In genomic region chr10:35422236-35422635, GRCh38 we compare ENCODE assay signal across 9 cellular contexts.
DNase-seq lines count a peak whose midpoint lies in the region; ATAC-seq, FAIRE-seq and TF ChIP-seq lines count a peak whose summit lies in the region.
"Had no signal": no experiment of that assay in that cellular context is flagged by ENCODE, and none has a peak within 500 bp of the region (broad histone marks: within the 10 kb centered on the region; RNA-seq: fewer than 3 reads in every experiment).

No MANE protein-coding gene starts in this region.

- 55 to 57% methylated on average over 5 of the region's 5 CpGs for WGBS in gastroesophageal sphincter (ENCODE audit: low coverage in 1 of 2), 2 donors
- WGBS in trophoblast cell (ENCODE audit: extremely low coverage, insufficient coverage, insufficient read length), result no CpG with 5 or more reads among the region's 5 CpGs

- H3K4me1 ChIP-seq in gastroesophageal sphincter, result peaks cover 10 to 83% (median 48%) of the 10 kb centered on the region in 3 donors
- H3K4me1 ChIP-seq in trophoblast cell (ENCODE audit: control insufficient read depth in 1 of 2, insufficient read depth in 2 of 2, low read length in 2 of 2), result peaks cover 19 to 20% of the 10 kb centered on the region in 2 experiments

- H2AK5ac ChIP-seq in trophoblast cell (ENCODE audit: low read length), result no peak overlapping the region

- H3K27me3 ChIP-seq in gastroesophageal sphincter (no peaks in the 10 kb centered on the region), trophoblast cell (ENCODE audit: insufficient read depth, low read length) (no peaks in the 10 kb centered on the region)

- FAIRE-seq in D721Med (lab: Jason Lieb, UNC), result peak; percentile 63

- no peak for TF ChIP-seq POLR2A in gastroesophageal sphincter (IDR thresholded peaks at IDR 0.05)

- peak overlapping the region; percentile 62 for H2BK5ac ChIP-seq in trophoblast cell (ENCODE audit: low read depth, low read length, poor library complexity)

- H2BK120ac ChIP-seq in trophoblast cell (ENCODE audit: insufficient read depth, low read length, poor library complexity), result no peak overlapping the region

- ATAC-seq in SK-N-SH treated with all-trans-retinoic acid at 6 μM for 48 hours (peak; percentile 12; the same call in 1 of the 3 replicates), gastroesophageal sphincter (no peak)

- TF ChIP-seq CTCF in D721Med (IDR thresholded peaks at IDR 0.05; ENCODE audit: insufficient read depth, missing control alignments) (no peak), gastroesophageal sphincter (IDR thresholded peaks at IDR 0.05) (no peak)

- H3K9ac ChIP-seq in trophoblast cell (ENCODE audit: low read length), result no peak overlapping the region

- no peak overlapping the region for H4K12ac ChIP-seq in trophoblast cell (ENCODE audit: low read depth, low read length)

- H3K4me3 ChIP-seq in gastroesophageal sphincter, result no peak overlapping the region
- H3K4me3 ChIP-seq in trophoblast cell (ENCODE audit: low read depth, low read length), result no peak overlapping the region

- no peaks in the 10 kb centered on the region for H3K36me3 ChIP-seq in gastroesophageal sphincter
- no peaks in the 10 kb centered on the region for H3K36me3 ChIP-seq in trophoblast cell (ENCODE audit: control insufficient read depth in 1 of 2, insufficient read depth in 2 of 2, low read length in 2 of 2)

- H4K8ac ChIP-seq in trophoblast cell (ENCODE audit: low read depth, low read length), result no peak overlapping the region

- peak overlapping the region; percentile 55 to 82 (median 72) for H3K27ac ChIP-seq in gastroesophageal sphincter
- H3K27ac ChIP-seq in trophoblast cell (ENCODE audit: low read depth, low read length), result peak overlapping the region; percentile 32

- DNase-seq in D721Med (ENCODE audit: insufficient read length, low spot score), result peak; percentile 40
- no peak for DNase-seq in trophoblast cell
- no peak for DNase-seq in H4 (ENCODE audit: low spot score)
- DNase-seq in NOMO-1 (lab: John Stamatoyannopoulos, UW; ENCODE audit: unreplicated experiment in 2 of 2), result no peak
- no peak for DNase-seq in HK-2 (ENCODE audit: unreplicated experiment)
- no peak for DNase-seq in stimulated activated CD4-positive, alpha-beta T cell treated with anti-CD3 and anti-CD28 coated beads, Interleukin-12 subunit alpha, Interleukin-12 subunit beta, amount 100 ng/mL, for 4 hours
- DNase-seq: stimulated activated CD4-positive, alpha-beta T cell treated with anti-CD3 and anti-CD28 coated beads, Interleukin-2, amount 100 ng/mL, for 48 hours had no signal

- H3K4me2 ChIP-seq in trophoblast cell (ENCODE audit: low read length), result no peak overlapping the region

- no peak overlapping the region for H3K4ac ChIP-seq in trophoblast cell (ENCODE audit: low read depth, low read length)

- H2BK12ac ChIP-seq in trophoblast cell (ENCODE audit: low read length), result no peak overlapping the region

- H2AFZ ChIP-seq in trophoblast cell (ENCODE audit: insufficient read depth, low read length, poor library complexity), result no peak overlapping the region

- H3K79me2 ChIP-seq in trophoblast cell (ENCODE audit: control insufficient read depth, insufficient read depth, low read length, poor library complexity), result peaks cover 4% of the 10 kb centered on the region

- no peak overlapping the region for H3K14ac ChIP-seq in trophoblast cell (ENCODE audit: low read length)

- H3K18ac ChIP-seq in trophoblast cell (ENCODE audit: low read length), result no peak overlapping the region

- no peak overlapping the region for H4K91ac ChIP-seq in trophoblast cell (ENCODE audit: low read depth, low read length)

- peaks cover 11% of the 10 kb centered on the region for H3K79me1 ChIP-seq in trophoblast cell (ENCODE audit: low read length)

- no peak overlapping the region for H3K23ac ChIP-seq in trophoblast cell (ENCODE audit: low read length)

- no peak for TF ChIP-seq EP300 in gastroesophageal sphincter (IDR thresholded peaks at IDR 0.05)

- H3K9me3 ChIP-seq in gastroesophageal sphincter, result no peaks in the 10 kb centered on the region
- peaks cover 1% of the 10 kb centered on the region for H3K9me3 ChIP-seq in trophoblast cell (ENCODE audit: insufficient read depth, low read depth, low read length)

TF ChIP-seq in SK-N-SH treated with all-trans-retinoic acid at 6 μM for 48 hours, 23 proteins besides CTCF, POLR2A, EP300 and RAD21:
- TF ChIP-seq TSHZ2 (CRISPR knock-in tag; IDR thresholded peaks at IDR 0.05) (no peak), ZNF8 (CRISPR knock-in tag; IDR thresholded peaks at IDR 0.05) (no peak), ESRRG (CRISPR knock-in tag; IDR thresholded peaks at IDR 0.05) (no peak), TCF4 (CRISPR knock-in tag; IDR thresholded peaks at IDR 0.05; ENCODE audit: borderline replicate concordance) (no peak), ZNF565 (CRISPR knock-in tag; conservative IDR thresholded peaks at IDR 0.05; ENCODE audit: low read depth) (no peak), PATZ1 (CRISPR knock-in tag; IDR thresholded peaks at IDR 0.05; ENCODE audit: borderline replicate concordance) (no peak), ZC3H10 (CRISPR knock-in tag; IDR thresholded peaks at IDR 0.05) (no peak), PPARA (CRISPR knock-in tag; IDR thresholded peaks at IDR 0.05; ENCODE audit: borderline replicate concordance) (no peak)
